ENCODE assay signal across 1 cellular context in the genomic region with DNA sequence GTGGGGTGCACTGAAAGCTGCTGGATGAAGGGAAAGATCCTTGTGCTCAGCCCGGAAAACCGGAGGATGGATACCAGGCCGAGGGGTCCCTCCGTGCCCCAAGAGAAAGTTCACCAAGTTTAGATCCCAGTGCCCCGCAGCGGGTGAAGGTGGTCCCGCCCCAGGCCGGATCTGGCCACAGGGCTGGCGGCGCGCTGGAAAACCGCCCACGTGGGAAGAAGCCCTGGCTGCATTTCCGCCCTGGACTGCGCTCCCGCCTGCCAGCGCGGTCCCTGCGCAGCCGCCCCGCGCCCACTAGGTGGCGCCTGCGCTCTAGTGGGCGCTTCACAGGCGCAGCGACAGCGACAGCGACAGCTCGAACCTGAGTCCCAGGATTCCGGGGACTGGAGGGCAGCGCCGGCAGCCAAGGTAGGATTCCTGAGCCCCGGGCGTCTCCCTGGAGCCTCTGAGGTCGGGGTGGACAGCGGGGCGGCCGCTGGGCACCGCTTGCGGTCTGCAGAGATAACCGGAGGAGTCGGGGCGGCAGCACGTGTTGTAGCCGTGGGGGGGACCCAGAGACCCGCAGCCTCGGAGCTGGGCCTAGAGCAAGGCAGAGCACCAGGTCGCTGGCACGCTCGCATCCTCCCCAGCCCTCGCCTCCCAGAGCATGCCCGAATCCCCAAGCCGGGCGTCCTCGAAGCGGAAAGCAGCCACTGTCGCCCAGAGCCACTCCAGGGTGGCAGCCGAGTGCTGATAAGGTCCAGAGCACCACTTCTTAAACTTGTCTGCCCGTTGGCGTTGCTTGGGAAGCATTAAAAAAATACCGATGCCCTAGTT.
TF ChIP-seq lines count a peak whose summit lies in the region.

A gene with protein sequence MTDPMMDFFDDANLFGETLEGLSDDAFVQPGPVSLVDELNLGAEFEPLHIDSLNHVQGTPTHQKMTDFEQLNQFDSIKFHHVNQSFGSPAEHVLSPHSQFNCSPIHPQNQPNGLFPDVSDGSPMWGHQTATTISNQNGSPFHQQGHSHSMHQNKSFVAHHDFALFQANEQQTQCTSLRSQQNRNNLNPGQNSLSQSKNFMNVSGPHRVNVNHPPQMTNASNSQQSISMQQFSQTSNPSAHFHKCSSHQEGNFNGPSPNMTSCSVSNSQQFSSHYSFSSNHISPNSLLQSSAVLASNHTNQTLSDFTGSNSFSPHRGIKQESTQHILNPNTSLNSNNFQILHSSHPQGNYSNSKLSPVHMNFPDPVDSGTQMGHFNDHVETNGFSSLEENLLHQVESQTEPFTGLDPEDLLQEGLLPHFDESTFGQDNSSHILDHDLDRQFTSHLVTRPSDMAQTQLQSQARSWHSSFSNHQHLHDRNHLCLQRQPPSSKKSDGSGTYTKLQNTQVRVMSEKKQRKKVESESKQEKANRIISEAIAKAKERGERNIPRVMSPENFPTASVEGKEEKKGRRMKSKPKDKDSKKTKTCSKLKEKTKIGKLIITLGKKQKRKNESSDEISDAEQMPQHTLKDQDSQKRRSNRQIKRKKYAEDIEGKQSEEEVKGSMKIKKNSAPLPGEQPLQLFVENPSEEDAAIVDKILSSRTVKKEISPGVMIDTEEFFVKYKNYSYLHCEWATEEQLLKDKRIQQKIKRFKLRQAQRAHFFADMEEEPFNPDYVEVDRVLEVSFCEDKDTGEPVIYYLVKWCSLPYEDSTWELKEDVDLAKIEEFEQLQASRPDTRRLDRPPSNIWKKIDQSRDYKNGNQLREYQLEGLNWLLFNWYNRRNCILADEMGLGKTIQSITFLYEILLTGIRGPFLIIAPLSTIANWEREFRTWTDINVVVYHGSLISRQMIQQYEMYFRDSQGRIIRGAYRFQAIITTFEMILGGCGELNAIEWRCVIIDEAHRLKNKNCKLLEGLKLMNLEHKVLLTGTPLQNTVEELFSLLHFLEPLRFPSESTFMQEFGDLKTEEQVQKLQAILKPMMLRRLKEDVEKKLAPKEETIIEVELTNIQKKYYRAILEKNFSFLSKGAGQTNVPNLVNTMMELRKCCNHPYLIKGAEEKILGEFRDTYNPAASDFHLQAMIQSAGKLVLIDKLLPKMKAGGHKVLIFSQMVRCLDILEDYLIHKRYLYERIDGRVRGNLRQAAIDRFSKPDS (N-terminal part only) (plus strand): TSS at position 322 of the 816 bp plus-strand sequence. CDS start 101,099 bp downstream, outside the sequence.

TF ChIP-seq in IMR-90, 13 proteins besides CTCF, POLR2A, EP300 and RAD21 (continued from another document):
- TF ChIP-seq, protein P1, sequence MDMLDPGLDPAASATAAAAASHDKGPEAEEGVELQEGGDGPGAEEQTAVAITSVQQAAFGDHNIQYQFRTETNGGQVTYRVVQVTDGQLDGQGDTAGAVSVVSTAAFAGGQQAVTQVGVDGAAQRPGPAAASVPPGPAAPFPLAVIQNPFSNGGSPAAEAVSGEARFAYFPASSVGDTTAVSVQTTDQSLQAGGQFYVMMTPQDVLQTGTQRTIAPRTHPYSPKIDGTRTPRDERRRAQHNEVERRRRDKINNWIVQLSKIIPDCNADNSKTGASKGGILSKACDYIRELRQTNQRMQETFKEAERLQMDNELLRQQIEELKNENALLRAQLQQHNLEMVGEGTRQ (IDR thresholded peaks at IDR 0.05; ENCODE audit: low read depth, low read length), result peak; percentile 74
- TF ChIP-seq MXI1 (IDR thresholded peaks at IDR 0.05; ENCODE audit: borderline replicate concordance, low read depth, low read length), result peak; percentile 93
- no peak for TF ChIP-seq NFE2L2 (IDR thresholded peaks at IDR 0.05; ENCODE audit: low read depth, low read length)
- peak; percentile 91 for TF ChIP-seq SMC3 (IDR thresholded peaks at IDR 0.05; ENCODE audit: low read depth, low read length)
- peak; percentile 83; the same call in 1 of the 2 replicates for TF ChIP-seq CHD1 (IDR thresholded peaks at IDR 0.05; ENCODE audit: low read depth, low read length)
- no peak for TF ChIP-seq CEBPB (IDR thresholded peaks at IDR 0.05; ENCODE audit: low read depth, low read length)
- no peak for TF ChIP-seq FOS (IDR thresholded peaks at IDR 0.05; ENCODE audit: low read depth, low read length)
- peak; percentile 51; the same call in 1 of the 2 replicates for TF ChIP-seq BHLHE40 (IDR thresholded peaks at IDR 0.05; ENCODE audit: low read depth, low read length)
